Comparison of ENCODE assay signal across 12 cellular contexts in genomic region chr15:77059761-77060345, GRCh38. TPM values are rescaled to one million over a fixed set of nuclear protein-coding genes. Genes with fewer than 3 reads are reported as not detected.
DNase-seq lines count a peak whose midpoint lies in the region; ATAC-seq and TF ChIP-seq lines count a peak whose summit lies in the region.
"Had no signal": no experiment of that assay in that cellular context is flagged by ENCODE, and none has a peak within 500 bp of the region (broad histone marks: within the 10 kb centered on the region; RNA-seq: fewer than 3 reads in every experiment).

No MANE protein-coding gene starts in this region.

- peaks cover 10% of the 10 kb centered on the region for H3K36me3 Mint-ChIP-seq in type B pancreatic cell
- H3K36me3 Mint-ChIP-seq: activated naive CD4-positive, alpha-beta T cell treated with anti-CD3 and anti-CD28 coated beads, Interleukin-2, amount 50 U/mL, for 72 hours had no signal

- intact Hi-C loops in left cardiac atrium (cut with DNase I), result no loop called here
- intact Hi-C loops in esophagus squamous epithelium (cut with DNase I), result no loop called here

- H3K27me3 ChIP-seq in cardiac muscle cell (no peaks in the 10 kb centered on the region), esophagus squamous epithelium (no peaks in the 10 kb centered on the region), HAP-1 (ENCODE audit: low read depth) (no peaks in the 10 kb centered on the region)
- H3K27me3 ChIP-seq: uterus had no signal

- peak overlapping the region; percentile 1 for H3K27ac Mint-ChIP-seq in type B pancreatic cell

- H3K36me3 ChIP-seq in cardiac muscle cell, result no peaks in the 10 kb centered on the region
- no peaks in the 10 kb centered on the region for H3K36me3 ChIP-seq in esophagus squamous epithelium
- no peaks in the 10 kb centered on the region for H3K36me3 ChIP-seq in HAP-1 (replicated peaks)
- H3K36me3 ChIP-seq: uterus had no signal

- no peaks in the 10 kb centered on the region for H3K9me3 Mint-ChIP-seq in type B pancreatic cell
- H3K9me3 Mint-ChIP-seq: activated naive CD4-positive, alpha-beta T cell treated with anti-CD3 and anti-CD28 coated beads, Interleukin-2, amount 50 U/mL, for 72 hours had no signal

- H3K27me3 Mint-ChIP-seq in type B pancreatic cell, result no peaks in the 10 kb centered on the region

- H3K4me3 ChIP-seq in cardiac muscle cell, result no peak overlapping the region
- H3K4me3 ChIP-seq in esophagus squamous epithelium, result no peak overlapping the region
- no peak overlapping the region for H3K4me3 ChIP-seq in HAP-1
- H3K4me3 ChIP-seq: uterus had no signal

- TF ChIP-seq CTCF in cardiac muscle cell (IDR thresholded peaks at IDR 0.05; ENCODE audit: low read depth, low read length), result no peak
- TF ChIP-seq CTCF in type B pancreatic cell (conservative IDR thresholded peaks at IDR 0.05), result no peak
- no peak for TF ChIP-seq CTCF in esophagus squamous epithelium (IDR thresholded peaks at IDR 0.05)

- peaks cover 55% of the 10 kb centered on the region for H3K4me1 Mint-ChIP-seq in type B pancreatic cell (ENCODE audit: unreplicated experiment)

- 30 to 45% methylated on average over 2 of the region's 2 CpGs for WGBS in esophagus squamous epithelium, 2 donors

- H3K4me3 Mint-ChIP-seq in type B pancreatic cell, result peak overlapping the region; percentile 17

- no peak for TF ChIP-seq POLR2A in esophagus squamous epithelium (IDR thresholded peaks at IDR 0.05)

- H3K9me3 ChIP-seq in cardiac muscle cell (ENCODE audit: low read depth), result no peaks in the 10 kb centered on the region
- H3K9me3 ChIP-seq in esophagus squamous epithelium, result no peaks in the 10 kb centered on the region
- no peaks in the 10 kb centered on the region for H3K9me3 ChIP-seq in HAP-1
- H3K9me3 ChIP-seq: uterus had no signal

- H3K27ac ChIP-seq in cardiac muscle cell, result peak overlapping the region; percentile 24
- H3K27ac ChIP-seq in caudate nucleus (ENCODE audit: low read depth, low read length), result peak overlapping the region; percentile 4
- H3K27ac ChIP-seq in esophagus squamous epithelium, result no peak overlapping the region
- H3K27ac ChIP-seq: uterus had no signal

- DNase-seq in cardiac muscle cell (ENCODE audit: low read depth in 1 of 2, low spot score in 1 of 2) (peak in 1 of 2 donors; percentile 52), left cardiac atrium (no peak), caudate nucleus (lab: John Stamatoyannopoulos, UW) (no peak), type B pancreatic cell (ENCODE audit: extremely low spot score, unreplicated experiment) (no peak), esophagus squamous epithelium (lab: John Stamatoyannopoulos, UW) (no peak), HAP-1 (ENCODE audit: low spot score in 2 of 2) (no peak)
- DNase-seq: NCI-H345; stimulated activated CD4-positive, alpha-beta T cell treated with anti-CD3 and anti-CD28 coated beads, Interleukin-2, amount 100 ng/mL, for 48 hours; uterus had no signal

- H3K4me1 ChIP-seq in cardiac muscle cell (ENCODE audit: low read depth), result peaks cover 46% of the 10 kb centered on the region
- peaks cover 0 to 47% (median 15%) of the 10 kb centered on the region in 3 donors for H3K4me1 ChIP-seq in esophagus squamous epithelium
- H3K4me1 ChIP-seq in HAP-1, result peaks cover 23% of the 10 kb centered on the region

- no peak for ATAC-seq in left cardiac atrium
- ATAC-seq in HG03095 (IDR thresholded peaks at IDR 0.05; ENCODE audit: unreplicated experiment), result peak; percentile 64
- ATAC-seq in HG03045 (IDR thresholded peaks at IDR 0.05; ENCODE audit: unreplicated experiment), result no peak

- in situ Hi-C loops in HAP-1 (cut with MboI; ENCODE audit: low sequenced_read_pairs), result no loop called here

RNA-seq across cellular contexts. Expression of gene TSPAN3, which starts 11.1 kb away (rescaled TPM):
- total RNA-seq in cardiac muscle cell (302 and 316 TPM in 2 replicates), left cardiac atrium (100 to 1,000 TPM; 143 to 151 TPM), type B pancreatic cell (ENCODE audit: low replicate concordance) (288 and 377 TPM in 2 replicates), esophagus squamous epithelium (100 to 1,000 TPM in 1 of 4 donors, 10 to 100 TPM in 3; 77.3 to 114 (median 87.0) TPM)
- 411 and 427 TPM in 2 replicates for polyA plus RNA-seq in cardiac muscle cell

Comparison
In these comparisons a context has a peak if more than half of its experiments do, and no peak if none do; other contexts are left out.
1. H3K27ac ChIP-seq: peak in cardiac muscle cell (single experiment) and caudate nucleus (single experiment); none in esophagus squamous epithelium (0 of 4).